Comparison of ENCODE assay signal across 18 cellular contexts in genomic region chr10:112896722-112897121, GRCh38. TPM values are rescaled to one million over a fixed set of nuclear protein-coding genes. Genes with fewer than 3 reads are reported as not detected.
DNase-seq lines count a peak whose midpoint lies in the region; ATAC-seq, FAIRE-seq and TF ChIP-seq lines count a peak whose summit lies in the region.
"Had no signal": no experiment of that assay in that cellular context is flagged by ENCODE, and none has a peak within 500 bp of the region (broad histone marks: within the 10 kb centered on the region; RNA-seq: fewer than 3 reads in every experiment).

No MANE protein-coding gene starts in this region.

- ATAC-seq in K562, result no peak
- ATAC-seq in HepG2, result no peak

- H4K20me1 ChIP-seq in K562 (replicated peaks; ENCODE audit: control insufficient read depth, insufficient read depth, low read length) (no peaks in the 10 kb centered on the region), HepG2 (ENCODE audit: insufficient read depth, low read length) (no peaks in the 10 kb centered on the region)
- H4K20me1 ChIP-seq: BLaER1 treated with 17β-estradiol and CSF1 and Interleukin-3, amounts not matched to agents 10 nM and 100 nM had no signal

- no peak overlapping the region for H3K27ac Mint-ChIP-seq in CD8-positive, alpha-beta memory T cell
- H3K27ac Mint-ChIP-seq: B cell; CD4-positive, CD25-positive, alpha-beta regulatory T cell had no signal

- DNase-seq in EH (ENCODE audit: low read depth) (peak; percentile 49), M059J (ENCODE audit: low read depth) (peak; percentile 25), K562 (ENCODE audit: extremely low read depth in 1 of 4, low spot score in 3 of 4) (no peak), HepG2 (ENCODE audit: low spot score) (no peak), NCI-H2107 (lab: John Stamatoyannopoulos, UW) (no peak), GM12891 (ENCODE audit: insufficient read length, low spot score) (no peak), CD1c-positive myeloid dendritic cell (ENCODE audit: extremely low spot score) (no peak)
- no peak for DNase-seq in CD8-positive, alpha-beta memory T cell
- DNase-seq: 8988T; CD4-positive, CD25-positive, alpha-beta regulatory T cell; GDM1; GM23248; KBM-7 had no signal

- CTCF ChIA-PET in K562 (lab: Yijun Ruan, JAX; ENCODE audit: low intra/inter-chr PET ratio) (no interaction called here), HepG2 (lab: Yijun Ruan, JAX; ENCODE audit: low intra/inter-chr PET ratio, low total read pairs) (no interaction called here)
- CTCF ChIA-PET in CD8-positive, alpha-beta memory T cell (lab: Charles Lee), result no interaction called here

- POLR2A ChIA-PET in K562 (lab: Yijun Ruan, JAX) (no interaction called here), HepG2 (lab: Yijun Ruan, JAX) (interaction anchor here (1.0 to 1.5 kb wide), 3 partner anchors 18 to 56 kb away, joined by 3 to 7 read pairs (median 4); partner anchors contain the start of gene TCF7L2)
- POLR2A ChIA-PET in CD8-positive, alpha-beta memory T cell (lab: Charles Lee), result no interaction called here

- no peak for TF ChIP-seq EP300 in K562 (IDR thresholded peaks at IDR 0.05; ENCODE audit: low read length)
- no peak for TF ChIP-seq EP300 in HepG2 (IDR thresholded peaks at IDR 0.05; ENCODE audit: low read depth in 2 of 2, low read length in 2 of 2)
- TF ChIP-seq EP300 in HepG2 (CRISPR knock-in tag; IDR thresholded peaks at IDR 0.05; ENCODE audit: borderline replicate concordance), result no peak

- H3K27me3 Mint-ChIP-seq in CD8-positive, alpha-beta memory T cell, result peaks cover 0 to 5% of the 10 kb centered on the region in 2 donors
- H3K27me3 Mint-ChIP-seq: CD4-positive, CD25-positive, alpha-beta regulatory T cell had no signal

- H3K27ac ChIP-seq in K562 (ENCODE audit: extremely low read depth, low read depth, low read length) (no peak overlapping the region), HepG2 (ENCODE audit: extremely low read length, insufficient read depth, low read length) (no peak overlapping the region)
- no peak overlapping the region for H3K27ac ChIP-seq in CD8-positive, alpha-beta memory T cell (ENCODE audit: low read depth, low read length)
- H3K27ac ChIP-seq: BLaER1 treated with 17β-estradiol and CSF1 and Interleukin-3, amounts not matched to agents 10 nM and 100 nM; GM23248 had no signal

- peaks cover 0 to 5% (median 0%) of the 10 kb centered on the region in 5 donors for H3K9me3 Mint-ChIP-seq in CD8-positive, alpha-beta memory T cell

- H3K4me2 ChIP-seq in K562 (ENCODE audit: insufficient read depth, low read length) (no peak overlapping the region), HepG2 (ENCODE audit: low read depth, low read length) (0 out of 2 replicates have a peak overlapping the region, but pooled peaks have one; percentile 16)
- H3K4me2 ChIP-seq: BLaER1 treated with 17β-estradiol and CSF1 and Interleukin-3, amounts not matched to agents 10 nM and 100 nM had no signal

- no peaks in the 10 kb centered on the region for H3K4me1 ChIP-seq in K562 (replicated peaks in 1 of 2; ENCODE audit: control insufficient read depth in 2 of 2, insufficient read depth in 2 of 2, low read length in 2 of 2)
- peaks cover 53% of the 10 kb centered on the region for H3K4me1 ChIP-seq in HepG2 (ENCODE audit: insufficient read depth, low read length)
- H3K4me1 ChIP-seq in CD8-positive, alpha-beta memory T cell (ENCODE audit: insufficient read depth, low read length), result no peaks in the 10 kb centered on the region
- H3K4me1 ChIP-seq: HAP-1 had no signal

- H3K9me1 ChIP-seq in K562 (ENCODE audit: control insufficient read depth, insufficient read depth, low read length), result no peaks in the 10 kb centered on the region

- TF ChIP-seq CTCF in K562 (IDR thresholded peaks at IDR 0.05 in 2 of 3, conservative IDR thresholded peaks at IDR 0.05 in 1 of 3; ENCODE audit: insufficient read depth in 2 of 3, low read depth in 1 of 3, low read length in 3 of 3) (no peak), HepG2 (CRISPR knock-in tag; IDR thresholded peaks at IDR 0.05) (no peak)

- FAIRE-seq in K562 (lab: Jason Lieb, UNC), result no peak
- no peak for FAIRE-seq in HepG2 (lab: Jason Lieb, UNC)
- no peak for FAIRE-seq in GM12891 (lab: Jason Lieb, UNC)
- FAIRE-seq: D721Med had no signal

- TF ChIP-seq POLR2A in K562 (conservative IDR thresholded peaks at IDR 0.05), result no peak
- no peak for TF ChIP-seq POLR2A in HepG2 (IDR thresholded peaks at IDR 0.05; ENCODE audit: insufficient read depth in 1 of 2, low read depth in 2 of 2, low read length in 2 of 2)
- no peak for TF ChIP-seq POLR2A in GM12891 (IDR thresholded peaks at IDR 0.05; ENCODE audit: low read depth, low read length)

- H3K4me3 Mint-ChIP-seq in CD8-positive, alpha-beta memory T cell, result no peak overlapping the region
- H3K4me3 Mint-ChIP-seq: B cell; CD4-positive, CD25-positive, alpha-beta regulatory T cell had no signal

- H3K9ac ChIP-seq in K562 (ENCODE audit: insufficient read depth in 1 of 2, low read depth in 2 of 2, low read length in 2 of 2), result no peak overlapping the region
- H3K9ac ChIP-seq in HepG2 (ENCODE audit: insufficient read depth, low read depth, low read length), result no peak overlapping the region
- H3K9ac ChIP-seq: BLaER1 treated with 17β-estradiol and CSF1 and Interleukin-3, amounts not matched to agents 10 nM and 100 nM; GM23248 had no signal

- 0% methylated on average over 2 of the region's 5 CpGs for WGBS in K562 (ENCODE audit: insufficient coverage, low coverage, missing lambda C conversion rate)
- WGBS in HepG2 (ENCODE audit: low lambda C conversion rate), result 23% methylated on average over 5 of the region's 5 CpGs

- in situ Hi-C loops in K562 (cut with MboI), result no loop called here
- in situ Hi-C loops in HepG2 (cut with HindIII; ENCODE audit: extremely low pct_ligation_motif_present, low pct_unique_long_range_greater_than_20kb), result no loop called here

- TF ChIP-seq RAD21 in K562 (CRISPR knock-in tag; conservative IDR thresholded peaks at IDR 0.05 in 1 of 2, IDR thresholded peaks at IDR 0.05 in 1 of 2), result no peak
- TF ChIP-seq RAD21 in HepG2 (CRISPR knock-in tag; IDR thresholded peaks at IDR 0.05), result no peak

- no peaks in the 10 kb centered on the region for H3K4me1 Mint-ChIP-seq in CD8-positive, alpha-beta memory T cell
- H3K4me1 Mint-ChIP-seq: B cell; CD4-positive, CD25-positive, alpha-beta regulatory T cell had no signal

- H3K4me3 ChIP-seq in K562, result no peak overlapping the region
- H3K4me3 ChIP-seq in HepG2 (replicated peaks in 1 of 3; ENCODE audit: insufficient read depth in 1 of 3, low read depth in 2 of 3, low read length in 3 of 3), result no peak overlapping the region
- H3K4me3 ChIP-seq in CD8-positive, alpha-beta memory T cell (ENCODE audit: low read length), result no peak overlapping the region
- H3K4me3 ChIP-seq: BLaER1 treated with 17β-estradiol and CSF1 and Interleukin-3, amounts not matched to agents 10 nM and 100 nM; GM23248; HAP-1 had no signal

- BruUV-seq in K562 (replicated peaks; lab: Mats Ljungman, UMichigan) (no TSS peak), HepG2 (replicated peaks; lab: Mats Ljungman, UMichigan) (no TSS peak)

- H3K79me2 ChIP-seq in K562 (ENCODE audit: control insufficient read depth, insufficient read depth, low read length) (no peaks in the 10 kb centered on the region), HepG2 (ENCODE audit: insufficient read depth, low read length) (no peaks in the 10 kb centered on the region)

- H3K36me3 ChIP-seq in K562 (ENCODE audit: control insufficient read depth, insufficient read depth, low read length), result no peaks in the 10 kb centered on the region
- no peaks in the 10 kb centered on the region for H3K36me3 ChIP-seq in HepG2 (replicated peaks in 1 of 2; ENCODE audit: control insufficient read depth in 1 of 2, insufficient read depth in 2 of 2, low read length in 2 of 2)
- no peaks in the 10 kb centered on the region for H3K36me3 ChIP-seq in CD8-positive, alpha-beta memory T cell (ENCODE audit: insufficient read depth, low read length)
- H3K36me3 ChIP-seq: BLaER1 treated with 17β-estradiol and CSF1 and Interleukin-3, amounts not matched to agents 10 nM and 100 nM; HAP-1 had no signal

- peaks cover 0 to 11% (median 2%) of the 10 kb centered on the region in 3 donors for H3K36me3 Mint-ChIP-seq in CD8-positive, alpha-beta memory T cell
- H3K36me3 Mint-ChIP-seq: CD4-positive, CD25-positive, alpha-beta regulatory T cell had no signal

- H3K27me3 ChIP-seq in K562 (ENCODE audit: control insufficient read depth in 2 of 2, insufficient read depth in 2 of 2, low read length in 2 of 2) (no peaks in the 10 kb centered on the region; a peak in 1 of 5 replicates), HepG2 (ENCODE audit: control insufficient read depth in 1 of 2, insufficient read depth in 2 of 2, low read length in 2 of 2) (no peaks in the 10 kb centered on the region)
- no peaks in the 10 kb centered on the region for H3K27me3 ChIP-seq in CD8-positive, alpha-beta memory T cell (ENCODE audit: insufficient read depth, low read length, poor library complexity, severe bottlenecking)
- H3K27me3 ChIP-seq: BLaER1 treated with 17β-estradiol and CSF1 and Interleukin-3, amounts not matched to agents 10 nM and 100 nM had no signal

- H3K9me3 ChIP-seq in K562 (replicated peaks; ENCODE audit: control insufficient read depth, insufficient read depth, low read depth, low read length) (no peaks in the 10 kb centered on the region), HepG2 (ENCODE audit: low read length) (no peaks in the 10 kb centered on the region)
- no peaks in the 10 kb centered on the region for H3K9me3 ChIP-seq in CD8-positive, alpha-beta memory T cell (ENCODE audit: low read length)
- H3K9me3 ChIP-seq: Caco-2 had no signal

- intact Hi-C loops in K562 (cut with micrococcal nuclease) (no loop called here), HepG2 (cut with micrococcal nuclease; ENCODE audit: unreplicated experiment) (no loop called here)

- H2AFZ ChIP-seq in K562 (ENCODE audit: low read depth, low read length), result no peak overlapping the region
- no peak overlapping the region for H2AFZ ChIP-seq in HepG2 (ENCODE audit: low read length)
- H2AFZ ChIP-seq: GM23248 had no signal

RNA-seq across cellular contexts. Expression of gene TCF7L2, which starts 53.3 kb away (rescaled TPM):
- 0.34 and 2.6 TPM in 2 replicates for total RNA-seq in M059J (2014; rRNA removed; shearing (Covaris generic))
- total RNA-seq in K562 (2011; cell fraction: chromatin; rRNA removed; ENCODE audit: low replicate concordance), result 1.9 and 4.4 TPM in 2 replicates
- 2.4 and 3.0 TPM in 2 replicates for total RNA-seq in K562 (2011; cell fraction: nucleolus; rRNA removed)
- total RNA-seq in K562 (2011; cell fraction: nucleoplasm; rRNA removed), result 1.9 and 2.7 TPM in 2 replicates
- 0.32 and 0.41 TPM in 2 replicates for total RNA-seq in K562 (2014; rRNA removed)
- total RNA-seq in K562 (2014; rRNA removed; fragmentation: Illumina TruSeq; extraction: Trizol), result 0.48 and 0.80 TPM in 2 replicates
- total RNA-seq in K562 (2015; rRNA removed; fragmentation: Illumina TruSeq; extraction: Trizol), result 0.68 and 1.2 TPM in 2 replicates
- 2.0 and 2.8 TPM in 2 replicates for total RNA-seq in K562 (2021)
- 0.42 and 0.53 TPM in 2 replicates for polyA plus RNA-seq in K562 (2011; rRNA removed)
- 0.15 and 0.35 TPM in 2 replicates for polyA plus RNA-seq in K562 (2011; cell fraction: cytosol; rRNA removed)
- 1.6 and 2.2 TPM in 2 replicates for polyA plus RNA-seq in K562 (2011; cell fraction: nucleus; rRNA removed)
- polyA plus RNA-seq in K562 (2012), result 1.4 and 2.2 TPM in 2 replicates
- 2.1 and 2.4 TPM in 2 replicates for polyA plus RNA-seq in K562 (2014; fragmentation: Illumina TruSeq; extraction: Trizol)
- polyA plus RNA-seq in K562 (2014; fragmentation: Nextera tagmentation; extraction: Ambion mirVana), result under 1 TPM; 0.52 to 0.92 TPM
- 0.39 and 1.4 TPM in 2 replicates for polyA plus RNA-seq in K562 (2014; rRNA removed)
- 0.25 and 0.69 TPM in 2 replicates for polyA minus RNA-seq in K562 (2011; rRNA and poly(A)+ RNA removed)
- polyA minus RNA-seq in K562 (2011; cell fraction: cytosol; rRNA and poly(A)+ RNA removed), result 0.91 and 1.5 TPM in 2 replicates
- 1.6 and 2.4 TPM in 2 replicates for polyA minus RNA-seq in K562 (2011; cell fraction: nucleus; rRNA and poly(A)+ RNA removed)
- 3.5 and 3.9 TPM in 2 replicates for total RNA-seq in HepG2 (2016; rRNA removed; fragmentation: Illumina TruSeq; extraction: Trizol)
- 0.79 and 0.81 TPM in 2 replicates for total RNA-seq in HepG2 (2016; cell fraction: cytosol; rRNA removed; fragmentation: Illumina TruSeq; extraction: Trizol; ENCODE audit: low read depth)
- 2.8 and 2.9 TPM in 2 replicates for total RNA-seq in HepG2 (2016; cell fraction: insoluble cytoplasmic fraction; rRNA removed; fragmentation: Illumina TruSeq; extraction: Trizol)
- 2.6 and 2.9 TPM in 2 replicates for total RNA-seq in HepG2 (2016; cell fraction: membrane; rRNA removed; fragmentation: Illumina TruSeq; extraction: Trizol)
- total RNA-seq in HepG2 (2016; cell fraction: nucleus; rRNA removed; fragmentation: Illumina TruSeq; extraction: Trizol), result 16.4 and 18.5 TPM in 2 replicates
- polyA plus RNA-seq in HepG2 (2011; rRNA removed), result 13.7 and 14.5 TPM in 2 replicates
- 3.7 and 4.1 TPM in 2 replicates for polyA plus RNA-seq in HepG2 (2011; cell fraction: cytosol; rRNA removed)
- polyA plus RNA-seq in HepG2 (2011; cell fraction: nucleus; rRNA removed), result 43.1 and 52.5 TPM in 2 replicates
- polyA plus RNA-seq in HepG2 (2012), result 20.4 and 29.8 TPM in 2 replicates
- 0.61 and 0.64 TPM in 2 replicates for polyA plus RNA-seq in HepG2 (2016; cell fraction: cytosol; fragmentation: Illumina TruSeq; extraction: Trizol; ENCODE audit: low read depth)
- 8.5 and 14.1 TPM in 2 replicates for polyA plus RNA-seq in HepG2 (2016; cell fraction: insoluble cytoplasmic fraction; fragmentation: Illumina TruSeq; extraction: Trizol; ENCODE audit: low read depth)
- polyA plus RNA-seq in HepG2 (2016; cell fraction: membrane; fragmentation: Illumina TruSeq; extraction: Trizol; ENCODE audit: low read depth), result 2.6 and 3.5 TPM in 2 replicates
- polyA plus RNA-seq in HepG2 (2016; cell fraction: nucleus; fragmentation: Illumina TruSeq; extraction: Trizol; ENCODE audit: insufficient read depth, low read depth), result 25.0 and 27.3 TPM in 2 replicates
- 13.5 and 39.4 TPM in 2 replicates for polyA minus RNA-seq in HepG2 (2011; rRNA and poly(A)+ RNA removed; ENCODE audit: low replicate concordance)
- 13.6 and 18.3 TPM in 2 replicates for polyA minus RNA-seq in HepG2 (2011; cell fraction: cytosol; rRNA and poly(A)+ RNA removed)
- 74.9 and 75.2 TPM in 2 replicates for polyA minus RNA-seq in HepG2 (2011; cell fraction: nucleus; rRNA and poly(A)+ RNA removed)
- polyA plus RNA-seq in GM12891 (2012; ENCODE audit: low read depth, missing spikeins), result 0.53 TPM
- total RNA-seq in CD8-positive, alpha-beta memory T cell, result under 1 TPM; 0.81 to 0.89 TPM
- 1.8 TPM for polyA plus RNA-seq in CD8-positive, alpha-beta memory T cell

Comparison
In these comparisons a context has a peak if more than half of its experiments do, and no peak if none do; other contexts are left out.
1. DNase-seq: peak in EH (single experiment) and M059J (single experiment); none in K562 (0 of 4), HepG2 (single experiment), NCI-H2107 (single experiment), GM12891 (single experiment), CD8-positive, alpha-beta memory T cell (0 of 5) and CD1c-positive myeloid dendritic cell (single experiment).